In genomic region chr2:82342351-82342750, GRCh38 we compare ENCODE assay signal across 21 cellular contexts.
A peak's percentile ranks its signal among the peaks of the same experiment; 100 is the strongest.
DNase-seq lines count a peak whose midpoint lies in the region; FAIRE-seq and TF ChIP-seq lines count a peak whose summit lies in the region.
"Had no signal": no experiment of that assay in that cellular context is flagged by ENCODE, and none has a peak within 500 bp of the region (broad histone marks: within the 10 kb centered on the region; RNA-seq: fewer than 3 reads in every experiment).

No MANE protein-coding gene starts in this region.

- no peaks in the 10 kb centered on the region for H3K9me3 Mint-ChIP-seq in astrocyte (ENCODE audit: unreplicated experiment)
- H3K9me3 Mint-ChIP-seq: GM23338, H9 had no signal

- TF ChIP-seq CTCF in astrocyte (IDR thresholded peaks at IDR 0.05; ENCODE audit: insufficient read depth, low read depth, low read length): no peak
- TF ChIP-seq CTCF in smooth muscle cell (IDR thresholded peaks at IDR 0.05; ENCODE audit: borderline replicate concordance, insufficient read depth, poor library complexity, severe bottlenecking): no peak

- 54% methylated on average over 3 of the region's 3 CpGs for WGBS in smooth muscle cell (ENCODE audit: low lambda C conversion rate)
- WGBS in small intestine, 3 donors: 70 to 86% (median 71%) methylated on average over 3 of the region's 3 CpGs

- peak overlapping the region; percentile 73 for H3K27ac Mint-ChIP-seq in astrocyte (ENCODE audit: unreplicated experiment)
- H3K27ac Mint-ChIP-seq: CD4-positive, alpha-beta memory T cell; GM23338; H9 had no signal

- no peaks in the 10 kb centered on the region for H3K36me3 ChIP-seq in astrocyte (ENCODE audit: insufficient read depth, low read length)
- no peaks in the 10 kb centered on the region for H3K36me3 ChIP-seq in smooth muscle cell (ENCODE audit: low read depth)
- no peaks in the 10 kb centered on the region for H3K36me3 ChIP-seq in small intestine (ENCODE audit: control insufficient read depth in 2 of 2, insufficient read depth in 2 of 2, low read length in 2 of 2)

- H3K4me3 ChIP-seq in astrocyte (ENCODE audit: insufficient read depth, low read depth, low read length) (no peak overlapping the region), smooth muscle cell (no peak overlapping the region), small intestine (ENCODE audit: low read depth in 1 of 2, low read length in 2 of 2) (no peak overlapping the region)
- H3K4me3 ChIP-seq: A549, GM12878, GM23338 had no signal

- no peaks in the 10 kb centered on the region for H3K27me3 Mint-ChIP-seq in astrocyte (ENCODE audit: low read depth, unreplicated experiment)
- H3K27me3 Mint-ChIP-seq: CD4-positive, alpha-beta memory T cell had no signal

- no peak overlapping the region for H2AFZ ChIP-seq in astrocyte (ENCODE audit: low read depth, low read length)
- peak overlapping the region; percentile 3 for H2AFZ ChIP-seq in smooth muscle cell (ENCODE audit: low read depth)
- H2AFZ ChIP-seq: GM23338 had no signal

- H3K79me2 ChIP-seq in astrocyte (ENCODE audit: insufficient read depth, low read length) (no peaks in the 10 kb centered on the region), smooth muscle cell (ENCODE audit: low read depth) (no peaks in the 10 kb centered on the region)

- H3K9me3 ChIP-seq in astrocyte (ENCODE audit: insufficient read depth, low read depth, low read length): no peaks in the 10 kb centered on the region
- H3K9me3 ChIP-seq in smooth muscle cell (replicated peaks; ENCODE audit: low read depth): no peaks in the 10 kb centered on the region
- no peaks in the 10 kb centered on the region for H3K9me3 ChIP-seq in small intestine (ENCODE audit: control insufficient read depth, low read depth)

- H3K27me3 ChIP-seq in astrocyte (ENCODE audit: insufficient read depth, low read length) (no peaks in the 10 kb centered on the region), smooth muscle cell (ENCODE audit: low read depth) (no peaks in the 10 kb centered on the region), small intestine (ENCODE audit: control insufficient read depth in 2 of 2, insufficient read depth in 2 of 2, low read length in 2 of 2) (no peaks in the 10 kb centered on the region)

- no peak for FAIRE-seq in astrocyte (lab: Jason Lieb, UNC)
- no peak for FAIRE-seq in small intestine (lab: Jason Lieb, UNC)
- FAIRE-seq: A549, GM12878 had no signal

- no peak overlapping the region for H3K4me3 Mint-ChIP-seq in astrocyte (ENCODE audit: unreplicated experiment)
- H3K4me3 Mint-ChIP-seq: CD4-positive, alpha-beta memory T cell; GM23338; H9 had no signal

- H3K4me1 Mint-ChIP-seq in astrocyte (ENCODE audit: low read depth, unreplicated experiment): peaks cover 3% of the 10 kb centered on the region
- H3K4me1 Mint-ChIP-seq: CD4-positive, alpha-beta memory T cell; GM23338 had no signal

- DNase-seq in ELR (ENCODE audit: low read depth) (peak; percentile 65), astrocyte (ENCODE audit: low read depth) (no peak), myocyte (ENCODE audit: low read depth) (peak; percentile 35), smooth muscle cell (lab: John Stamatoyannopoulos, UW; ENCODE audit: unreplicated experiment) (no peak), KBM-7 (no peak), small intestine (no peak)
- DNase-seq in activated naive CD4-positive, alpha-beta T cell treated with anti-CD3 and anti-CD28 coated beads, Interleukin-2, amount 50 U/mL, for 16 hours: no peak
- DNase-seq: 8988T; ACHN; AML-193; C1 segment of cervical spinal cord; Calu3; CD4-positive, alpha-beta memory T cell; COR-L47; DMS53; DMS79 treated with DMSO at 0.1 percent for 48 hours; GDM1; H9 had no signal

- H3K27ac ChIP-seq in astrocyte (ENCODE audit: low read depth, low read length) (no peak overlapping the region), smooth muscle cell (ENCODE audit: low read depth) (peak overlapping the region; percentile 5), small intestine (ENCODE audit: low read depth in 1 of 2, low read length in 1 of 2) (no peak overlapping the region)
- H3K27ac ChIP-seq: A549 had no signal

- no peaks in the 10 kb centered on the region for H3K36me3 Mint-ChIP-seq in astrocyte (ENCODE audit: low read depth, unreplicated experiment)
- H3K36me3 Mint-ChIP-seq: CD4-positive, alpha-beta memory T cell had no signal

- H3K4me1 ChIP-seq in astrocyte (ENCODE audit: insufficient read depth, low read length) (no peaks in the 10 kb centered on the region), smooth muscle cell (ENCODE audit: low read depth) (no peaks in the 10 kb centered on the region), small intestine (ENCODE audit: control insufficient read depth in 2 of 2, insufficient read depth in 1 of 2, low read depth in 1 of 2, low read length in 1 of 2) (no peaks in the 10 kb centered on the region)
- H3K4me1 ChIP-seq: A549 had no signal

- H3K9ac ChIP-seq in astrocyte (ENCODE audit: low read length) (no peak overlapping the region), smooth muscle cell (ENCODE audit: low read depth) (no peak overlapping the region)

- H4K20me1 ChIP-seq in astrocyte (ENCODE audit: insufficient read depth, low read length) (no peaks in the 10 kb centered on the region), smooth muscle cell (ENCODE audit: low read depth) (no peaks in the 10 kb centered on the region)

- in situ Hi-C loops in KBM-7 (cut with MboI; ENCODE audit: low pct_unique_long_range_greater_than_20kb, low sequenced_read_pairs): no loop called here

- H3K4me2 ChIP-seq in astrocyte (ENCODE audit: low read length) (no peak overlapping the region), smooth muscle cell (no peak overlapping the region)
- H3K4me2 ChIP-seq: A549, GM23338 had no signal

- H3F3A ChIP-seq in smooth muscle cell (ENCODE audit: low read depth): no peaks in the 10 kb centered on the region

Comparison
In these comparisons a context has a peak if more than half of its experiments do, and no peak if none do; other contexts are left out.
1. DNase-seq: peak in ELR (single experiment) and myocyte (single experiment); none in astrocyte (single experiment), smooth muscle cell (single experiment), KBM-7 (single experiment), small intestine (single experiment) and activated naive CD4-positive, alpha-beta T cell treated with anti-CD3 and anti-CD28 coated beads, Interleukin-2, amount 50 U/mL, for 16 hours (single experiment).